11 cellular contexts compared by ENCODE assay signal in genomic region chr2:39851251-39851650, GRCh38.
DNase-seq lines count a peak whose midpoint lies in the region; ATAC-seq and TF ChIP-seq lines count a peak whose summit lies in the region.
"Had no signal": no experiment of that assay in that cellular context is flagged by ENCODE, and none has a peak within 500 bp of the region (broad histone marks: within the 10 kb centered on the region; RNA-seq: fewer than 3 reads in every experiment).

No MANE protein-coding gene starts in this region.

- H2AFZ ChIP-seq in ACC112 (ENCODE audit: low read length, unreplicated experiment), result peak overlapping the region; percentile 9

- TF ChIP-seq EP300 in esophagus muscularis mucosa (IDR thresholded peaks at IDR 0.05), result no peak

- H3K4me3 ChIP-seq in ACC112 (ENCODE audit: low read depth, low read length), result no peak overlapping the region
- H3K4me3 ChIP-seq in fibroblast of villous mesenchyme (ENCODE audit: low read depth, low read length), result peak overlapping the region; percentile 24
- no peak overlapping the region for H3K4me3 ChIP-seq in heart right ventricle
- H3K4me3 ChIP-seq in esophagus muscularis mucosa, result peak overlapping the region in 1 of 4 donors; percentile 1
- H3K4me3 ChIP-seq: left ventricle myocardium inferior had no signal

- no peak for TF ChIP-seq POLR2A in esophagus muscularis mucosa (IDR thresholded peaks at IDR 0.05; ENCODE audit: low read depth)

- H3K27ac ChIP-seq in ACC112 (ENCODE audit: low read depth, low read length) (no peak overlapping the region), heart right ventricle (no peak overlapping the region), esophagus muscularis mucosa (replicated peaks in 1 of 4) (no peak overlapping the region)
- H3K27ac ChIP-seq: left ventricle myocardium inferior had no signal

- peak; percentile 17 for ATAC-seq in GM21423 (IDR thresholded peaks at IDR 0.05; ENCODE audit: unreplicated experiment)
- ATAC-seq in heart right ventricle, result no peak

- H3K79me2 ChIP-seq in ACC112 (ENCODE audit: control insufficient read depth, insufficient read depth, low read length, unreplicated experiment), result no peaks in the 10 kb centered on the region

- no peaks in the 10 kb centered on the region for H3K4me1 ChIP-seq in ACC112 (ENCODE audit: control insufficient read depth, insufficient read depth, low read length, unreplicated experiment)
- H3K4me1 ChIP-seq in heart right ventricle, result peaks cover 0 to 11% (median 0%) of the 10 kb centered on the region in 9 donors
- peaks cover 0 to 17% (median 14%) of the 10 kb centered on the region in 4 donors for H3K4me1 ChIP-seq in esophagus muscularis mucosa

- 71 to 80% methylated on average over 8 of the region's 8 CpGs for WGBS in heart right ventricle, 2 donors
- WGBS in esophagus muscularis mucosa, result 53% methylated on average over 8 of the region's 8 CpGs

- H3K36me3 ChIP-seq in ACC112 (ENCODE audit: insufficient read depth, low read length) (no peaks in the 10 kb centered on the region), heart right ventricle (no peaks in the 10 kb centered on the region), esophagus muscularis mucosa (no peaks in the 10 kb centered on the region)
- H3K36me3 ChIP-seq: left ventricle myocardium inferior had no signal

- DNase-seq in M059J (ENCODE audit: low read depth) (peak; percentile 7), fibroblast of villous mesenchyme (ENCODE audit: low read depth) (no peak), heart right ventricle (no peak), GM19240 (ENCODE audit: insufficient read length, low spot score) (no peak), NCI-H748 (lab: John Stamatoyannopoulos, UW; ENCODE audit: unreplicated experiment) (no peak), esophagus muscularis mucosa (ENCODE audit: extremely low spot score) (no peak)
- DNase-seq: activated T-cell treated with anti-CD3 and anti-CD28 coated beads, Interleukin-2, amount 50 U/mL, for 48 hours; left ventricle myocardium inferior; SW 1271 had no signal

- TF ChIP-seq CTCF in fibroblast of villous mesenchyme (IDR thresholded peaks at IDR 0.05; ENCODE audit: insufficient read depth, low read depth, low read length) (no peak), heart right ventricle (IDR thresholded peaks at IDR 0.05) (no peak), esophagus muscularis mucosa (IDR thresholded peaks at IDR 0.05) (no peak)

- intact Hi-C loops in heart right ventricle (cut with DNase I), result no loop called here
- intact Hi-C loops in esophagus muscularis mucosa (cut with DNase I), result no loop called here

- H3K27me3 ChIP-seq in ACC112 (ENCODE audit: insufficient read depth, low read length) (no peaks in the 10 kb centered on the region), heart right ventricle (no peaks in the 10 kb centered on the region), esophagus muscularis mucosa (no peaks in the 10 kb centered on the region)

- H3K9me3 ChIP-seq in heart right ventricle (no peaks in the 10 kb centered on the region), esophagus muscularis mucosa (no peaks in the 10 kb centered on the region)
- H3K9me3 ChIP-seq: left ventricle myocardium inferior had no signal
